17 cellular contexts compared by ENCODE assay signal in genomic region chr7:26440993-26441636, GRCh38.
DNase-seq lines count a peak whose midpoint lies in the region; ATAC-seq, FAIRE-seq and TF ChIP-seq lines count a peak whose summit lies in the region.
"Had no signal": no experiment of that assay in that cellular context is flagged by ENCODE, and none has a peak within 500 bp of the region (broad histone marks: within the 10 kb centered on the region; RNA-seq: fewer than 3 reads in every experiment).

No MANE protein-coding gene starts in this region.

- no peaks in the 10 kb centered on the region for H3K27me3 Mint-ChIP-seq in endodermal cell (ENCODE audit: insufficient read depth)
- peaks cover 3% of the 10 kb centered on the region for H3K27me3 Mint-ChIP-seq in neural progenitor cell (ENCODE audit: insufficient read depth, low read depth)

- no peaks in the 10 kb centered on the region for H4K20me1 ChIP-seq in neural progenitor cell (ENCODE audit: low read depth)

- WGBS in endodermal cell (ENCODE audit: insufficient coverage in 1 of 2, insufficient read length in 1 of 2), 2 experiments = 25 to 55% methylated on average over 7 to 13 of the region's 13 CpGs

- H3K4me2 ChIP-seq in neural progenitor cell = peak overlapping the region; percentile 56

- H3K79me2 ChIP-seq in neural progenitor cell (ENCODE audit: low read depth) = no peaks in the 10 kb centered on the region

- H3K4me3 ChIP-seq in HEK293 (ENCODE audit: low read depth, low read length) (no peak overlapping the region), endodermal cell (ENCODE audit: low read length) (no peak overlapping the region), neural progenitor cell (peak overlapping the region; percentile 1)
- H3K4me3 ChIP-seq: cardiac muscle cell, prostate gland had no signal

- no peaks in the 10 kb centered on the region for H3K9me3 Mint-ChIP-seq in endodermal cell
- H3K9me3 Mint-ChIP-seq in neural progenitor cell = peaks cover 6% of the 10 kb centered on the region
- H3K9me3 Mint-ChIP-seq: activated naive CD4-positive, alpha-beta T cell treated with anti-CD3 and anti-CD28 coated beads, Interleukin-2, amount 50 U/mL, for 24 hours; effector memory CD8-positive, alpha-beta T cell had no signal

- peak overlapping the region; percentile 55 for H2AFZ ChIP-seq in neural progenitor cell (replicated peaks)

- TF ChIP-seq CTCF in HEK293 (tag by site-specific recombination; IDR thresholded peaks at IDR 0.05) (no peak), endodermal cell (conservative IDR thresholded peaks at IDR 0.05) (no peak), neural progenitor cell (IDR thresholded peaks at IDR 0.05) (no peak), omental fat pad (IDR thresholded peaks at IDR 0.05) (no peak)

- CTCF ChIA-PET in HEK293 (lab: Yijun Ruan, JAX) = interaction anchor here (0.5 kb wide), 1 partner anchor 221 kb away, joined by 3 read pairs; no protein-coding TSS in a partner anchor

- DNase-seq in NCI-H510A treated with DMSO at 0.1 percent for 48 hours (lab: John Stamatoyannopoulos, UW) = peak; percentile 84
- peak; percentile 67 for DNase-seq in endodermal cell
- peak; percentile 64 for DNase-seq in neural progenitor cell (ENCODE audit: low spot score)
- no peak for DNase-seq in omental fat pad (ENCODE audit: low spot score)
- no peak for DNase-seq in activated CD4-positive, alpha-beta T cell treated with anti-CD3 and anti-CD28 coated beads, Interleukin-2, amount 50 U/mL, for 4 hours
- no peak for DNase-seq in RCC 7860 (ENCODE audit: low spot score)
- DNase-seq: activated CD4-positive, alpha-beta T cell treated with anti-CD3 and anti-CD28 coated beads for 1 hour; activated CD8-positive, alpha-beta memory T cell treated with anti-CD3 and anti-CD28 coated beads, Interleukin-2, amount 50 U/mL, for 4 hours; effector memory CD8-positive, alpha-beta T cell; MV-4-11; stimulated activated CD4-positive, alpha-beta T cell treated with anti-CD3 and anti-CD28 coated beads, Interleukin-15, amount 100 ng/mL, for 24 hours; T-helper 1 cell had no signal

- H3K4me1 ChIP-seq in HEK293 (ENCODE audit: control insufficient read depth, insufficient read depth, low read length) (peaks cover 15% of the 10 kb centered on the region), endodermal cell (ENCODE audit: control insufficient read depth, insufficient read depth, low read length) (peaks cover 10% of the 10 kb centered on the region), neural progenitor cell (peaks cover 46% of the 10 kb centered on the region)
- H3K4me1 ChIP-seq: prostate gland had no signal

- H3F3A ChIP-seq in neural progenitor cell (ENCODE audit: low read depth) = peaks cover 29% of the 10 kb centered on the region

- H3K9me3 ChIP-seq in HEK293 (ENCODE audit: control insufficient read depth, insufficient read depth, low read depth, low read length) (no peaks in the 10 kb centered on the region), endodermal cell (ENCODE audit: control insufficient read depth, low read length) (no peaks in the 10 kb centered on the region), neural progenitor cell (ENCODE audit: low read depth) (no peaks in the 10 kb centered on the region)
- H3K9me3 ChIP-seq: prostate gland had no signal

- H3K9ac ChIP-seq in endodermal cell (ENCODE audit: extremely low read depth, low read length, poor library complexity, severe bottlenecking) (no peak overlapping the region), neural progenitor cell (no peak overlapping the region)

- H3K27ac Mint-ChIP-seq in endodermal cell (peak overlapping the region; percentile 15), neural progenitor cell (peak overlapping the region; percentile 97)
- H3K27ac Mint-ChIP-seq: activated naive CD4-positive, alpha-beta T cell treated with anti-CD3 and anti-CD28 coated beads, Interleukin-2, amount 50 U/mL, for 24 hours; effector memory CD8-positive, alpha-beta T cell had no signal

- H3K27ac ChIP-seq in HEK293 (ENCODE audit: extremely low read depth, low read depth, low read length) = peak overlapping the region; percentile 29; the same call in 1 of the 2 replicates
- H3K27ac ChIP-seq in endodermal cell (ENCODE audit: low read depth, low read length) = peak overlapping the region; percentile 95
- H3K27ac ChIP-seq in neural progenitor cell = peak overlapping the region; percentile 42
- H3K27ac ChIP-seq: cardiac muscle cell, prostate gland had no signal

- H3K36me3 Mint-ChIP-seq in endodermal cell (ENCODE audit: low read depth) = no peaks in the 10 kb centered on the region
- H3K36me3 Mint-ChIP-seq in neural progenitor cell = peaks cover 4% of the 10 kb centered on the region
- H3K36me3 Mint-ChIP-seq: activated naive CD4-positive, alpha-beta T cell treated with anti-CD3 and anti-CD28 coated beads, Interleukin-2, amount 50 U/mL, for 24 hours had no signal

- H3K4me3 Mint-ChIP-seq in endodermal cell (no peak overlapping the region), neural progenitor cell (peak overlapping the region; percentile 73)
- H3K4me3 Mint-ChIP-seq: activated naive CD4-positive, alpha-beta T cell treated with anti-CD3 and anti-CD28 coated beads, Interleukin-2, amount 50 U/mL, for 24 hours; effector memory CD8-positive, alpha-beta T cell had no signal

- no peak for ATAC-seq in HG02885 (IDR thresholded peaks at IDR 0.05; ENCODE audit: poor library complexity, unreplicated experiment)
- ATAC-seq in omental fat pad (ENCODE audit: low FRiP score) = no peak
- ATAC-seq: effector memory CD8-positive, alpha-beta T cell had no signal

- no peak for FAIRE-seq in RCC 7860 (lab: Jason Lieb, UNC)

- POLR2A ChIA-PET in HEK293 (lab: Yijun Ruan, JAX) = no interaction called here

- H3K36me3 ChIP-seq in HEK293 (ENCODE audit: control insufficient read depth in 2 of 2, insufficient read depth in 1 of 2, low read length in 2 of 2) = no peaks in the 10 kb centered on the region
- H3K36me3 ChIP-seq in endodermal cell (ENCODE audit: control insufficient read depth, insufficient read depth, low read length) = no peaks in the 10 kb centered on the region
- no peaks in the 10 kb centered on the region for H3K36me3 ChIP-seq in neural progenitor cell
- H3K36me3 ChIP-seq: cardiac muscle cell, prostate gland had no signal

- peaks cover 12% of the 10 kb centered on the region for H3K4me1 Mint-ChIP-seq in endodermal cell
- H3K4me1 Mint-ChIP-seq in neural progenitor cell = peaks cover 74% of the 10 kb centered on the region
- H3K4me1 Mint-ChIP-seq: activated naive CD4-positive, alpha-beta T cell treated with anti-CD3 and anti-CD28 coated beads, Interleukin-2, amount 50 U/mL, for 24 hours had no signal

- H3K27me3 ChIP-seq in endodermal cell (ENCODE audit: control insufficient read depth, insufficient read depth, low read length, poor library complexity, severe bottlenecking) = no peaks in the 10 kb centered on the region
- H3K27me3 ChIP-seq in neural progenitor cell = no peaks in the 10 kb centered on the region
- H3K27me3 ChIP-seq: cardiac muscle cell had no signal

TF ChIP-seq in HEK293, 187 proteins besides CTCF, POLR2A, EP300 and RAD21 (continues in another document):
- no peak for TF ChIP-seq ZNF639 (tag by site-specific recombination; IDR thresholded peaks at IDR 0.05)
- TF ChIP-seq ZBTB48 (tag by site-specific recombination; IDR thresholded peaks at IDR 0.05) = no peak
- no peak for TF ChIP-seq ZNF280D (tag by site-specific recombination; IDR thresholded peaks at IDR 0.05)
- TF ChIP-seq ZNF776 (tag by site-specific recombination; IDR thresholded peaks at IDR 0.05; ENCODE audit: borderline replicate concordance) = no peak
- 0 out of 2 replicates have a peak, but pooled peaks have one; percentile 12 for TF ChIP-seq ZNF341 (tag by site-specific recombination; IDR thresholded peaks at IDR 0.05; ENCODE audit: low read depth)
- no peak for TF ChIP-seq ZNF133 (tag by site-specific recombination; IDR thresholded peaks at IDR 0.05)

Comparison
In these comparisons a context has a peak if more than half of its experiments do, and no peak if none do; other contexts are left out.
1. H3K27ac ChIP-seq: peak in every context shown above with its lines; median percentile 95 in endodermal cell; 42 in neural progenitor cell; 29 in HEK293.
2. DNase-seq: peak in NCI-H510A treated with DMSO at 0.1 percent for 48 hours (single experiment), endodermal cell (single experiment) and neural progenitor cell (single experiment); none in omental fat pad (single experiment), activated CD4-positive, alpha-beta T cell treated with anti-CD3 and anti-CD28 coated beads, Interleukin-2, amount 50 U/mL, for 4 hours (0 of 2) and RCC 7860 (single experiment).